ENCODE assay signal across 8 cellular contexts in genomic region chr1:161133220-161133740, GRCh38. TPM values are rescaled to one million over a fixed set of nuclear protein-coding genes. Genes with fewer than 3 reads are reported as not detected.
DNase-seq lines count a peak whose midpoint lies in the region; ATAC-seq, FAIRE-seq and TF ChIP-seq lines count a peak whose summit lies in the region.

No MANE protein-coding gene starts in this region.

- TF ChIP-seq CTCF in AG04450 (IDR thresholded peaks at IDR 0.05; ENCODE audit: low read depth, low read length) (no peak), HFF-Myc (IDR thresholded peaks at IDR 0.05; ENCODE audit: low read depth, low read length, missing control alignments) (no peak), left lung (IDR thresholded peaks at IDR 0.05) (no peak)

- H3K27ac Mint-ChIP-seq in activated T-helper 17 cell treated with anti-CD3 and anti-CD28 coated beads, Interleukin-2, amount 50 U/mL, for 72 hours: no peak overlapping the region

- TF ChIP-seq POLR2A in GM12892 (IDR thresholded peaks at IDR 0.05; ENCODE audit: low read depth, low read length): no peak

- no peak for FAIRE-seq in GM12892 (lab: Jason Lieb, UNC)

- no peaks in the 10 kb centered on the region for H3K27me3 ChIP-seq in AG04450 (ENCODE audit: control insufficient read depth, insufficient read depth, low read length)
- H3K27me3 ChIP-seq in left lung: no peaks in the 10 kb centered on the region

- peaks cover 8 to 64% of the 10 kb centered on the region in 2 donors for H3K4me1 ChIP-seq in left lung

- peak overlapping the region; percentile 97 for H3K4me3 ChIP-seq in AG04450 (ENCODE audit: low read depth, low read length)
- peak overlapping the region; percentile 84 for H3K4me3 ChIP-seq in HFF-Myc (replicated peaks; ENCODE audit: low read depth, low read length)
- peak overlapping the region; percentile 58 to 68 for H3K4me3 ChIP-seq in left lung

- H3K9me3 Mint-ChIP-seq in activated T-helper 17 cell treated with anti-CD3 and anti-CD28 coated beads, Interleukin-2, amount 50 U/mL, for 72 hours: no peaks in the 10 kb centered on the region

- CTCF ChIA-PET in AG04450 (lab: Charles Lee): interaction anchor here (1.0 to 1.7 kb wide), 2 partner anchors 33 to 136 kb away, joined by 3 to 7 read pairs; partner anchors contain the start of gene PPOX

- H3K36me3 ChIP-seq in left lung: peaks cover 0 to 12% of the 10 kb centered on the region in 2 donors

- DNase-seq in AG04450 (ENCODE audit: low read depth, low spot score) (no peak), HFF-Myc (ENCODE audit: extremely low read depth, low read depth) (no peak), left lung (no peak), KG1 (lab: John Stamatoyannopoulos, UW) (no peak), GM12892 (ENCODE audit: insufficient read length) (no peak)

- H3K27me3 Mint-ChIP-seq in activated T-helper 17 cell treated with anti-CD3 and anti-CD28 coated beads, Interleukin-2, amount 50 U/mL, for 72 hours: no peaks in the 10 kb centered on the region

- H3K27ac ChIP-seq in AG04450 (ENCODE audit: low read depth, low read length) (peak overlapping the region; percentile 93), left lung (peak overlapping the region; percentile 95 to 97)

- intact Hi-C loops in left lung (cut with DNase I): no loop called here

- H3K4me3 Mint-ChIP-seq in activated T-helper 17 cell treated with anti-CD3 and anti-CD28 coated beads, Interleukin-2, amount 50 U/mL, for 72 hours: no peak overlapping the region

- peaks cover 45% of the 10 kb centered on the region for H3K36me3 Mint-ChIP-seq in activated T-helper 17 cell treated with anti-CD3 and anti-CD28 coated beads, Interleukin-2, amount 50 U/mL, for 72 hours (ENCODE audit: low read depth)

- no peaks in the 10 kb centered on the region for H3K9me3 ChIP-seq in AG04450 (ENCODE audit: control insufficient read depth, insufficient read depth, low read length)
- H3K9me3 ChIP-seq in left lung: no peaks in the 10 kb centered on the region

- H3K4me1 Mint-ChIP-seq in activated T-helper 17 cell treated with anti-CD3 and anti-CD28 coated beads, Interleukin-2, amount 50 U/mL, for 72 hours: peaks cover 20% of the 10 kb centered on the region

- peak; percentile 4 for ATAC-seq in activated T-helper 17 cell treated with anti-CD3 and anti-CD28 coated beads, Interleukin-2, amount 50 U/mL, for 72 hours (replicated peaks)
- ATAC-seq in left lung (no peak), HG02571 (IDR thresholded peaks at IDR 0.05; ENCODE audit: unreplicated experiment) (no peak), GM19455 (IDR thresholded peaks at IDR 0.05; ENCODE audit: unreplicated experiment) (no peak)

- POLR2A ChIA-PET in AG04450 (lab: Yijun Ruan, JAX): interaction anchor here (1.0 to 2.1 kb wide), 6 partner anchors 16 to 87 kb away, joined by 4 to 20 read pairs (median 5); partner anchors contain the start of genes KLHDC9, NIT1, PFDN2 and PPOX

RNA-seq across cellular contexts. Expression of gene DEDD, which starts 0.8 kb away (rescaled TPM):
- 34.9 and 38.0 TPM in 2 replicates for polyA plus RNA-seq in AG04450 (2011; rRNA removed)
- 56.3 and 84.7 TPM in 2 replicates for polyA minus RNA-seq in AG04450 (2011; rRNA and poly(A)+ RNA removed)
- total RNA-seq in activated T-helper 17 cell treated with anti-CD3 and anti-CD28 coated beads, Interleukin-2, amount 50 U/mL, for 72 hours: 10 to 100 TPM; 39.9 to 41.3 TPM
- 10 to 100 TPM; 25.8 to 34.6 TPM for total RNA-seq in left lung
- polyA plus RNA-seq in GM12892 (2012; ENCODE audit: missing spikeins): 20.0 TPM

RNA-seq across cellular contexts. Expression of gene NIT1, which starts 15.4 kb away (rescaled TPM):
- polyA plus RNA-seq in AG04450 (2011; rRNA removed): 19.2 and 24.3 TPM in 2 replicates
- 29.3 and 41.0 TPM in 2 replicates for polyA minus RNA-seq in AG04450 (2011; rRNA and poly(A)+ RNA removed)
- total RNA-seq in activated T-helper 17 cell treated with anti-CD3 and anti-CD28 coated beads, Interleukin-2, amount 50 U/mL, for 72 hours: 10 to 100 TPM; 38.9 to 74.6 TPM
- 10 to 100 TPM; 38.7 to 40.2 TPM for total RNA-seq in left lung
- polyA plus RNA-seq in GM12892 (2012; ENCODE audit: missing spikeins): 30.2 TPM

RNA-seq across cellular contexts. Expression of gene PFDN2, which starts 15.4 kb away (rescaled TPM):
- polyA plus RNA-seq in AG04450 (2011; rRNA removed): 84.2 and 101 TPM in 2 replicates
- polyA minus RNA-seq in AG04450 (2011; rRNA and poly(A)+ RNA removed): 24.9 and 30.8 TPM in 2 replicates
- total RNA-seq in activated T-helper 17 cell treated with anti-CD3 and anti-CD28 coated beads, Interleukin-2, amount 50 U/mL, for 72 hours: 100 to 1,000 TPM in 1 of 2 donors, 10 to 100 TPM in 1; 72.1 to 107 TPM
- 10 to 100 TPM; 42.5 to 47.9 TPM for total RNA-seq in left lung
- 95.6 TPM for polyA plus RNA-seq in GM12892 (2012; ENCODE audit: missing spikeins)

RNA-seq across cellular contexts. Expression of gene UFC1, which starts 20.5 kb away (rescaled TPM):
- 129 and 146 TPM in 2 replicates for polyA plus RNA-seq in AG04450 (2011; rRNA removed)
- polyA minus RNA-seq in AG04450 (2011; rRNA and poly(A)+ RNA removed): 59.6 and 86.5 TPM in 2 replicates
- total RNA-seq in activated T-helper 17 cell treated with anti-CD3 and anti-CD28 coated beads, Interleukin-2, amount 50 U/mL, for 72 hours: 100 to 1,000 TPM; 184 to 209 TPM
- total RNA-seq in left lung: 10 to 100 TPM; 93.8 to 99.8 TPM
- polyA plus RNA-seq in GM12892 (2012; ENCODE audit: missing spikeins): 124 TPM

RNA-seq across cellular contexts. Expression of gene USP21, which starts 26.0 kb away (rescaled TPM):
- 15.4 and 16.2 TPM in 2 replicates for polyA plus RNA-seq in AG04450 (2011; rRNA removed)
- polyA minus RNA-seq in AG04450 (2011; rRNA and poly(A)+ RNA removed): 10.7 and 14.8 TPM in 2 replicates
- 10 to 100 TPM; 28.6 to 30.1 TPM for total RNA-seq in activated T-helper 17 cell treated with anti-CD3 and anti-CD28 coated beads, Interleukin-2, amount 50 U/mL, for 72 hours
- total RNA-seq in left lung: 10 to 100 TPM; 24.1 to 25.8 TPM
- 13.5 TPM for polyA plus RNA-seq in GM12892 (2012; ENCODE audit: missing spikeins)
